In the genomic region with DNA sequence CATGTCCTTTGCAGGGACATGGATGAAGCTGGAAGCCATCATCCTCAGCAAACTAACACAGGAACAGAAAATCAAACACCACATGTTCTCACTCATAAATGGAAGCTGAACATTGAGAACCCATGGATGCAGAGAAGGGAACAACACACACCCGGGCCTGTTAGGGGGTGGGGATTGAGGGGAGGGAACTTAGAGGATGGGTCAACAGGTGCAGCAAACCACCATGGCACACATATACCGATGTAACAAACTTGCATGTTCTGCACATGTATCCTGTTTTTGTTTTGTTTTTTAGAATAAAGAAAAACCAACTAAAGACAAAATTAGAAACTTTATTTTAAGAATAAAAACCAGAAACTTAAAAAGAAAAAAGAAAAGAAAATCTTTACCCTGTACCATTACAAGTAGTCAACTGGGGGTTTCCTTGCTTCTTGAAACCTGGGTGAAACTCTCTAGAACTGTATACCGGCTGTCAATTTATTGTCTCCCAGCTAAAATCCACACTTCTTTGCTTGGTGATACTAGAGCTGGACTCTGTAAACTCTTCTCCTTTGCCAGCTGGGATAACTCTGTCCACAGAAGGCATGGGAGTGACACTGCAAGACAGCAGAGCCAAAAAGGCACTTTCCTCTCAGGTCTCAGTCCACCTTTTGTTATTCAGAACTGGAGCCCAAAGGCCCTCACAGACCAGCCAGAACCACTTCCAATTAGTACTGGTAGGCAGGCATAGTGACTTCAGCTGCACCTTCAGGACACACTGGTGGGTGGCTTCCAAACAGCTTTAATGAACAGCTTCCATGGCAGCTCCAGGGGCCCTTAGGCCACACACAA, we compare ENCODE assay signal across 14 cellular contexts. TPM values are rescaled to one million over a fixed set of nuclear protein-coding genes. Genes with fewer than 3 reads are reported as not detected.
DNase-seq lines count a peak whose midpoint lies in the region; ATAC-seq lines count a peak whose summit lies in the region.
"Had no signal": no experiment of that assay in that cellular context is flagged by ENCODE, and none has a peak within 500 bp of the region (broad histone marks: within the 10 kb centered on the region; RNA-seq: fewer than 3 reads in every experiment).

No MANE protein-coding gene starts in this region.

- peaks cover 9% of the 10 kb centered on the region; the same call in 1 of the 2 replicates for H3K4me1 ChIP-seq in BLaER1

- H4K20me1 ChIP-seq in BLaER1 = peaks cover 22% of the 10 kb centered on the region

- peaks cover 42% of the 10 kb centered on the region for H3K9me3 ChIP-seq in BLaER1
- H3K9me3 ChIP-seq: SK-N-SH had no signal

- no peak overlapping the region for H3K27ac ChIP-seq in BLaER1
- H3K27ac ChIP-seq: hepatocyte had no signal

- peaks cover 57% of the 10 kb centered on the region for H3K4me1 Mint-ChIP-seq in activated T-helper 17 cell treated with anti-CD3 and anti-CD28 coated beads, Interleukin-2, amount 50 U/mL, for 72 hours

- H3K4me3 ChIP-seq in BLaER1 = no peak overlapping the region
- H3K4me3 ChIP-seq: hepatocyte had no signal

- H3K27me3 ChIP-seq in BLaER1 = no peaks in the 10 kb centered on the region
- H3K27me3 ChIP-seq: hepatocyte had no signal

- peaks cover 7% of the 10 kb centered on the region for H3K36me3 Mint-ChIP-seq in activated T-helper 17 cell treated with anti-CD3 and anti-CD28 coated beads, Interleukin-2, amount 50 U/mL, for 72 hours (ENCODE audit: low read depth)

- no peaks in the 10 kb centered on the region for H3K9me3 Mint-ChIP-seq in activated T-helper 17 cell treated with anti-CD3 and anti-CD28 coated beads, Interleukin-2, amount 50 U/mL, for 72 hours

- peak; percentile 56 for ATAC-seq in GM18907 (IDR thresholded peaks at IDR 0.05; ENCODE audit: unreplicated experiment)
- peak; percentile 47 for ATAC-seq in HG02571 (IDR thresholded peaks at IDR 0.05; ENCODE audit: unreplicated experiment)
- ATAC-seq in HG03432 (IDR thresholded peaks at IDR 0.05; ENCODE audit: unreplicated experiment) = peak; percentile 68
- ATAC-seq in activated T-helper 17 cell treated with anti-CD3 and anti-CD28 coated beads, Interleukin-2, amount 50 U/mL, for 72 hours (replicated peaks) = no peak
- ATAC-seq: HCT116 had no signal

- DNase-seq in OCI-M1 (lab: John Stamatoyannopoulos, UW) (no peak), NCI-H1417 (lab: John Stamatoyannopoulos, UW) (no peak)
- no peak for DNase-seq in activated CD4-positive, alpha-beta T cell treated with anti-CD3 and anti-CD28 coated beads for 4 hours
- DNase-seq: Kasumi-1, NCI-H446 treated with DMSO at 0.1 percent for 48 hours, right cardiac atrium, SK-N-SH had no signal

- no peaks in the 10 kb centered on the region for H3K27me3 Mint-ChIP-seq in activated T-helper 17 cell treated with anti-CD3 and anti-CD28 coated beads, Interleukin-2, amount 50 U/mL, for 72 hours

- no peak overlapping the region for H3K27ac Mint-ChIP-seq in activated T-helper 17 cell treated with anti-CD3 and anti-CD28 coated beads, Interleukin-2, amount 50 U/mL, for 72 hours

- H3K36me3 ChIP-seq in BLaER1 = peaks cover 19% of the 10 kb centered on the region; the same call in 1 of the 2 replicates

- H3K4me3 Mint-ChIP-seq in activated T-helper 17 cell treated with anti-CD3 and anti-CD28 coated beads, Interleukin-2, amount 50 U/mL, for 72 hours = no peak overlapping the region

- H3K4me2 ChIP-seq in BLaER1 = peak overlapping the region; percentile 1; the same call in 1 of the 2 replicates
- H3K4me2 ChIP-seq: hepatocyte, SK-N-SH had no signal

- no peak overlapping the region for H3K9ac ChIP-seq in BLaER1
- H3K9ac ChIP-seq: SK-N-SH had no signal

RNA-seq across cellular contexts. Expression of a gene that starts 9.0 kb away (rescaled TPM):
- 10 to 100 TPM; 38.5 to 43.2 TPM for total RNA-seq in activated T-helper 17 cell treated with anti-CD3 and anti-CD28 coated beads, Interleukin-2, amount 50 U/mL, for 72 hours
